Comparison of ENCODE assay signal across 11 cellular contexts in the genomic region with DNA sequence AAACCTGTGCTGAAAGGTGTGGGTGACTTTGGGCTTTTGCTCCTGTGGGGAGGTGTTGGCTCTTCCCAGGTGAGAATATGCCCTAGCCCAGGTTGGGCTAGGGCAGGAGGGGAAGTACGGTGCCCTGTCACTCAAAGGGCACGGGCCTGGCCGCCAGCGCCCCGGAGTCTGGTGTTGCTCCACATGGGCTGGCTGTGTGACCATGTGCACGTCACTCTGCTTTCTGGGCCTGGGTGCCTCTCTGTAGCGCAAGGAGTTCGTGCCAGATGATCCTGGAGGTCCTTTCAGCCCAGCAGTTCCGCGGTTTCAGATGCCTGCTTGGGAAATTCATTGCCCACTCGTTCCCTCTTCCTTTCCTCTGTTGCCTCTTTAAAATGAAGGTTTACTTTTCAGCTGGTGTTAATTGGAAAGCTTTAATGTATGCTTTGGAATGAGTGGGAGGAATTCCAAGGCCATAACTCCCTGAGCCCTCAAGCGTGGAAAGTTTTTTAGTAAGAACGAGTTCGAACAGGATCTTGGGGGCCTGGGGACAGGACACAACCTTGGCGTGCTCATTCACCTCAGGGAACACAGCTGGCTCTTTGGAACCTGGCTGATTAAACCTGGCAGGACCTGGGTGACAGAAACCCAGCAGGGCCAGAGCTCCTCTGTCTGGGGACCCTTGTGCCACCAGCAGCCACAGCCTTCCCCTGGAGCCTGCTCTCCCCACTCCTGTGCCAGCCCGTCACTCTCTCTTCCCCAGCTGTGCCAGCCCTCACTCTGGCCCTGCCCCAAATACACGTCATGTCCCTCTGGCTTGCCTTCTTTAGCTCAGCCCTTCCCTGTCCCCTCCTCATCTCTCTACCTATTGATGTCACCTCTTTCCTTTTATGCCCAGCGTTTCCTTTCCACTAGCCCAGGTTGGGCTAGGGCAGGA. TPM values are rescaled to one million over a fixed set of nuclear protein-coding genes. Genes with fewer than 3 reads are reported as not detected.
DNase-seq lines count a peak whose midpoint lies in the region; ATAC-seq and TF ChIP-seq lines count a peak whose summit lies in the region.
"Had no signal": no experiment of that assay in that cellular context is flagged by ENCODE, and none has a peak within 500 bp of the region (broad histone marks: within the 10 kb centered on the region; RNA-seq: fewer than 3 reads in every experiment).

No MANE protein-coding gene starts in this region.

- H2AFZ ChIP-seq in mammary epithelial cell (ENCODE audit: low read depth, low read length) = peak overlapping the region; percentile 62

- no peak for ATAC-seq in HG02678 (IDR thresholded peaks at IDR 0.05; ENCODE audit: unreplicated experiment)
- ATAC-seq: effector memory CD8-positive, alpha-beta T cell had no signal

- H3K4me3 ChIP-seq in mammary epithelial cell (replicated peaks in 1 of 3; ENCODE audit: insufficient read depth in 1 of 3, low read depth in 2 of 3, low read length in 3 of 3) = no peak overlapping the region
- H3K4me3 ChIP-seq in stomach = no peak overlapping the region

- peaks cover 87% of the 10 kb centered on the region for H3K4me1 ChIP-seq in mammary epithelial cell (ENCODE audit: insufficient read depth, low read length)
- H3K4me1 ChIP-seq in stomach = peaks cover 12 to 61% (median 33%) of the 10 kb centered on the region in 4 donors

- TF ChIP-seq CTCF in HFFc6 (IDR thresholded peaks at IDR 0.05) (no peak), mammary epithelial cell (conservative IDR thresholded peaks at IDR 0.05 in 1 of 2, IDR thresholded peaks at IDR 0.05 in 1 of 2; ENCODE audit: extremely low read depth in 1 of 2, insufficient read depth in 1 of 2, low read depth in 1 of 2, low read length in 2 of 2) (no peak), stomach (IDR thresholded peaks at IDR 0.05) (no peak)

- no peaks in the 10 kb centered on the region for H3K9me3 ChIP-seq in mammary epithelial cell (replicated peaks; ENCODE audit: insufficient read depth, low read length)
- peaks cover 0 to 8% (median 7%) of the 10 kb centered on the region in 4 donors for H3K9me3 ChIP-seq in stomach

- BruUV-seq in mammary epithelial cell (replicated peaks; lab: Mats Ljungman, UMichigan) = no TSS peak

- 0 out of 2 replicates have a peak, but pooled peaks cover 2% of the 10 kb centered on the region for H3K27me3 Mint-ChIP-seq in HFFc6 (ENCODE audit: insufficient read depth)

- no peaks in the 10 kb centered on the region for H4K20me1 ChIP-seq in mammary epithelial cell (ENCODE audit: insufficient read depth, low read length)

- peak overlapping the region; percentile 64 for H3K9ac ChIP-seq in mammary epithelial cell (ENCODE audit: insufficient read depth, low read length)

- DNase-seq in HFFc6 (peak; percentile 59), mammary epithelial cell (peak; percentile 69), iPS-NIHi11 (ENCODE audit: low spot score) (peak; percentile 62), stomach (no peak), LoVo (ENCODE audit: low spot score) (no peak), NCI-H748 treated with DMSO at 0.1 percent for 48 hours (lab: John Stamatoyannopoulos, UW) (no peak)
- no peak for DNase-seq in stimulated activated CD4-positive, alpha-beta T cell treated with anti-CD3 and anti-CD28 coated beads, Interleukin-4, amount 100 ng/mL, for 1 hour
- DNase-seq: effector memory CD8-positive, alpha-beta T cell; NCI-H1092; SIG-M5 had no signal

- no peaks in the 10 kb centered on the region for H3K27me3 ChIP-seq in mammary epithelial cell (ENCODE audit: insufficient read depth, low read length)
- H3K27me3 ChIP-seq in stomach = no peaks in the 10 kb centered on the region

- peaks cover 30% of the 10 kb centered on the region for H3K79me2 ChIP-seq in mammary epithelial cell (ENCODE audit: insufficient read depth, low read length)

- in situ Hi-C loops in mammary epithelial cell (cut with MboI; ENCODE audit: low sequenced_read_pairs in 2 of 2) = loop anchor here in 1 of 2 donors (5.0 kb wide), 1 partner anchor 43 kb away; a partner anchor contains a TSS

- peak overlapping the region; percentile 93 for H3K27ac Mint-ChIP-seq in HFFc6
- H3K27ac Mint-ChIP-seq: effector memory CD8-positive, alpha-beta T cell had no signal

- no peak for TF ChIP-seq POLR2A in stomach (IDR thresholded peaks at IDR 0.05)

- peaks cover 3% of the 10 kb centered on the region for H3K36me3 Mint-ChIP-seq in HFFc6 (ENCODE audit: low read depth)

- no peak for TF ChIP-seq EP300 in stomach (IDR thresholded peaks at IDR 0.05)

- peaks cover 76% of the 10 kb centered on the region for H3K4me1 Mint-ChIP-seq in HFFc6 (ENCODE audit: low read depth)

- H3K27ac ChIP-seq in mammary epithelial cell (ENCODE audit: insufficient read depth, low read depth, low read length) = peak overlapping the region; percentile 81
- H3K27ac ChIP-seq in stomach = peak overlapping the region in 4 of 5 donors; percentile 30 to 69 (median 51)

- H3K36me3 ChIP-seq in mammary epithelial cell (ENCODE audit: insufficient read depth, low read length) = no peaks in the 10 kb centered on the region
- no peaks in the 10 kb centered on the region for H3K36me3 ChIP-seq in stomach

- H3K4me2 ChIP-seq in mammary epithelial cell (ENCODE audit: insufficient read depth, low read depth, low read length) = peak overlapping the region; percentile 71

- intact Hi-C loops in mammary epithelial cell (cut with micrococcal nuclease) = loop anchor here (2.0 kb wide), 1 partner anchor 43 kb away; a partner anchor contains a TSS
- intact Hi-C loops in stomach (cut with DNase I; ENCODE audit: low total_unique reads) = no loop called here

- 4% methylated on average over 17 of the region's 18 CpGs for WGBS in mammary epithelial cell (ENCODE audit: low coverage, missing lambda C conversion rate)
- WGBS in stomach, 5 donors = 62 to 75% (median 69%) methylated on average over 18 of the region's 18 CpGs

- dilution Hi-C loops in mammary epithelial cell (cut with HindIII; ENCODE audit: low sequenced_read_pairs) = no loop called here

- 0 out of 2 replicates have a peak, but pooled peaks cover 4% of the 10 kb centered on the region for H3K9me3 Mint-ChIP-seq in HFFc6
- H3K9me3 Mint-ChIP-seq: effector memory CD8-positive, alpha-beta T cell had no signal

- peak overlapping the region; percentile 50; the same call in 1 of the 2 replicates for H3K4me3 Mint-ChIP-seq in HFFc6

- CTCF ChIA-PET in mammary epithelial cell (lab: Charles Lee; ENCODE audit: low non-redundant PET) = interaction anchor here (0.6 kb wide), 1 partner anchor 79 kb away, joined by 4 read pairs; no protein-coding TSS in a partner anchor

RNA-seq across cellular contexts. Expression of a gene that starts 42.8 kb away (rescaled TPM):
- total RNA-seq in HFFc6 (2021; fragmentation: NEBNext Ultra II Directional; extraction: Animal tissue kit (Norgen Biotek cat#: 25700)) = 10 to 100 TPM; 18.1 to 35.8 (median 22.7) TPM
- total RNA-seq in mammary epithelial cell (10 to 100 TPM; 29.2 to 30.3 TPM), stomach (10 to 100 TPM in 3 of 5 donors, 1 to 10 TPM in 2; 1.4 to 58.3 (median 15.6) TPM)
- polyA plus RNA-seq in mammary epithelial cell (38.7 TPM), stomach (1 to 10 TPM; 4.1 to 9.4 (median 6.4) TPM)
- 40.7 TPM for polyA minus RNA-seq in mammary epithelial cell

Comparison
In these comparisons a context has a peak if more than half of its experiments do, and no peak if none do; other contexts are left out.
1. DNase-seq: peak in HFFc6 (single experiment), mammary epithelial cell (single experiment) and iPS-NIHi11 (single experiment); none in stomach (single experiment), LoVo (single experiment), stimulated activated CD4-positive, alpha-beta T cell treated with anti-CD3 and anti-CD28 coated beads, Interleukin-4, amount 100 ng/mL, for 1 hour (single experiment) and NCI-H748 treated with DMSO at 0.1 percent for 48 hours (single experiment).